Comparison of ENCODE assay signal across 8 cellular contexts in the genomic region with DNA sequence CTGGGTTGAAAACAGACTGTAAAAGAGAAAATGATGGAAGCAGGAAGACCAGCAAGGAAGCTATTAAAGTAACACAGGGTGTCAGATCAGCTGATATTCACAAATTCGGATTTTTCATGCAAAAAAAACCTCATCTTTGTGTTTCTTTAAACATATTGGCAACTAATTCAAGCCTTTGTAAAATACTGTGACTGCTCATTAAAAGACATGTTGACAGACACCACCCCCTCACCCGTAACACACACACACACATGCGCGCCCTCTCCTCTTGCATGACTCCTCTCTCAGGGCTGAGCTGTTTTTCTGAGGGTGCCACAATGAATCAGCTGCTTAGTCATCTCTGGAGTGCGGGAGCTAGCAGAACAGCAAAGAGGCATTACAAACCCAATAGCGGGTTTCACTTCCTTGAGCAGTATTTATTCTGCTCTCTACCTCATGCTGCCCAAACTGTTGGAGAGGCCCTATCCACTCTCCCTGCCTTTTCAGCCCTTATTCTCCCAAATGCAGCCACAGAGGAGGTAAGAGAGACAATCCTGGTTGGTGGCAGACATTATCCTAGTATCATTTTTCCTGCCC. TPM values are rescaled to one million over a fixed set of nuclear protein-coding genes. Genes with fewer than 3 reads are reported as not detected.
A peak's percentile ranks its signal among the peaks of the same experiment; 100 is the strongest.
DNase-seq lines count a peak whose midpoint lies in the region; ATAC-seq, FAIRE-seq and TF ChIP-seq lines count a peak whose summit lies in the region.

No MANE protein-coding gene starts in this region.

- no peaks in the 10 kb centered on the region for H3K4me1 ChIP-seq in Peyer's patch
- H3K4me1 ChIP-seq in psoas muscle, result no peaks in the 10 kb centered on the region

- DNase-seq in CD1c-positive myeloid dendritic cell (ENCODE audit: extremely low spot score) (peak; percentile 97), Peyer's patch (peak in 2 of 3 donors; percentile 63 to 85), foreskin fibroblast (peak; percentile 97 to 98), psoas muscle (peak; percentile 59 to 61), urothelium cell line (ENCODE audit: low spot score) (peak; percentile 69)
- peak; percentile 86 to 89 for DNase-seq in activated T-cell treated with anti-CD3 and anti-CD28 coated beads, Interleukin-2, amount 50 U/mL, for 48 hours

- H3K4me3 ChIP-seq in Peyer's patch (no peak overlapping the region), foreskin fibroblast (ENCODE audit: low read depth in 1 of 2, low read length in 2 of 2) (no peak overlapping the region), psoas muscle (no peak overlapping the region)

- intact Hi-C loops in psoas muscle (cut with DNase I), result no loop called here

- H3K36me3 ChIP-seq in Peyer's patch (no peaks in the 10 kb centered on the region), psoas muscle (ENCODE audit: insufficient read depth in 1 of 2, low read depth in 1 of 2) (no peaks in the 10 kb centered on the region)

- WGBS in psoas muscle, 3 donors, result 38 to 57% (median 40%) methylated on average over 6 of the region's 6 CpGs

- TF ChIP-seq CTCF in Peyer's patch (IDR thresholded peaks at IDR 0.05) (no peak), foreskin fibroblast (IDR thresholded peaks at IDR 0.05; ENCODE audit: low read depth, low read length) (no peak), psoas muscle (IDR thresholded peaks at IDR 0.05) (no peak)

- FAIRE-seq in urothelium cell line (lab: Jason Lieb, UNC), result peak; percentile 90

- H3K27ac ChIP-seq in Peyer's patch, result no peak overlapping the region
- no peak overlapping the region for H3K27ac ChIP-seq in psoas muscle

- peak; percentile 98 for ATAC-seq in GM19455 (IDR thresholded peaks at IDR 0.05; ENCODE audit: unreplicated experiment)
- ATAC-seq in HG03520 (IDR thresholded peaks at IDR 0.05; ENCODE audit: unreplicated experiment), result peak; percentile 98
- ATAC-seq in psoas muscle, result peak; percentile 28 to 67 (median 58)

- no peak for TF ChIP-seq POLR2A in Peyer's patch (IDR thresholded peaks at IDR 0.05)

- H3K27me3 ChIP-seq in Peyer's patch, result no peaks in the 10 kb centered on the region
- H3K27me3 ChIP-seq in psoas muscle (ENCODE audit: insufficient read depth in 3 of 3, low read length in 2 of 3), result peaks cover 0 to 2% (median 0%) of the 10 kb centered on the region in 3 donors

- H3K9me3 ChIP-seq in Peyer's patch (no peaks in the 10 kb centered on the region), psoas muscle (no peaks in the 10 kb centered on the region)

RNA-seq across cellular contexts. Expression of a gene that starts 35.8 kb away (rescaled TPM):
- 10 to 100 TPM in 2 of 4 donors, 1 to 10 TPM in 2; 2.6 to 26.4 (median 13.0) TPM for total RNA-seq in Peyer's patch
- total RNA-seq in psoas muscle, result 10 to 100 TPM; 12.2 to 53.5 (median 22.5) TPM
- 1 to 10 TPM; 1.3 to 4.6 (median 4.2) TPM for polyA plus RNA-seq in psoas muscle
